Comparison of ENCODE assay signal across 17 cellular contexts in the genomic region with DNA sequence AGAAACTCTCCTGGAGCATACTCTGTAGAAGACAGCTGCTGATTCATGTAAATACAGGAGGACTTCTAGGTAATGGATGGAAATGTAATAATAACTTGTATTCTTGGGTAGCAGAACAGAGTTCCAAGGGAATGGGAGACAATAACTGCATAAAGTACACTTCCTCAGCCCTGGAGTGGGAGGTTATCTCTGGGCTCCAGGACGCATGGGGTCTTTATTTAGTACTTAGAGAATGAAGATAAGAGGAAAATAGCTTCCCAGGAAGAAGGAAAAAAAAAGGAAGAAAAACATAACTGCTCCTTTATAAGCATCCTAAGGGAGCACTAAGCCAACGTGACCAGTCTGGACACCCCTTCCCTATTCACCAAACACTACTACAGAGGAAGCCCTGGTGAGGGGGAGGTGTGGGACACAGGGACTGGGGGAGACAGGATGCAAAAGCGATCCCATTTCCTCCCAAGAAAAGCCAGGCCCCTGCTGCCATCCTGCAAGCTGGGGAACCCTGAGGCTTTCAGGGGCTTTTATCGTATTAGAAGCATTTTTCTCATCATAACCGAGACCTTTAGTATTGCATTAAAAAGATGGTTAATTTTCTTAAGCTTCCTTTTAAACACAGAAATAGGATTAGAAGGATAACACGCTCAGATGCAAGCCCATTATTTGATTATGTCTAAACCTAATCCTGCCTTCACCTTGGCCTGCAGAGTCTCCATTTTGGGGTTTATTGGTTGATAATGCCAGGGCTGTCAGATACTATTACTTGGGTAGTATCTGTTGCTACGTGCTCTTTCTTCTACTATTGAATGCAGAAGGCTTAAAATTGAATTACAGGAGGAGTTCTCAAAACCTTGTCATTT.
DNase-seq lines count a peak whose midpoint lies in the region; ATAC-seq, FAIRE-seq and TF ChIP-seq lines count a peak whose summit lies in the region.
"Had no signal": no experiment of that assay in that cellular context is flagged by ENCODE, and none has a peak within 500 bp of the region (broad histone marks: within the 10 kb centered on the region; RNA-seq: fewer than 3 reads in every experiment).

No MANE protein-coding gene starts in this region.

- POLR2A ChIA-PET in MCF 10A (lab: Yijun Ruan, JAX) = interaction anchor here (0.7 kb wide), 1 partner anchor 12 kb away, joined by 3 read pairs; no protein-coding TSS in a partner anchor

- no peak for TF ChIP-seq POLR2A in breast epithelium (IDR thresholded peaks at IDR 0.05)

- no peaks in the 10 kb centered on the region for H3K9me3 ChIP-seq in breast epithelium
- H3K9me3 ChIP-seq in mammary epithelial cell (replicated peaks; ENCODE audit: insufficient read depth, low read length) = no peaks in the 10 kb centered on the region
- no peaks in the 10 kb centered on the region for H3K9me3 ChIP-seq in colonic mucosa
- H3K9me3 ChIP-seq: MG63 had no signal

- H3K9ac ChIP-seq in mammary epithelial cell (ENCODE audit: insufficient read depth, low read length) = no peak overlapping the region
- H3K9ac ChIP-seq in colonic mucosa (ENCODE audit: low read depth in 2 of 2, low read length in 2 of 2) = no peak overlapping the region
- H3K9ac ChIP-seq: BLaER1 treated with 17β-estradiol and CSF1 and Interleukin-3, amounts not matched to agents 10 nM and 100 nM had no signal

- no peak overlapping the region for H3K4me3 Mint-ChIP-seq in MCF 10A (ENCODE audit: unreplicated experiment)
- peak overlapping the region; percentile 13 for H3K4me3 Mint-ChIP-seq in nephron progenitor cell
- H3K4me3 Mint-ChIP-seq: HFFc6 had no signal

- H3K36me3 ChIP-seq in breast epithelium = peaks cover 2% of the 10 kb centered on the region
- H3K36me3 ChIP-seq in mammary epithelial cell (ENCODE audit: insufficient read depth, low read length) = peaks cover 35% of the 10 kb centered on the region
- H3K36me3 ChIP-seq in colonic mucosa = no peaks in the 10 kb centered on the region
- H3K36me3 ChIP-seq: BLaER1 treated with 17β-estradiol and CSF1 and Interleukin-3, amounts not matched to agents 10 nM and 100 nM had no signal

- TF ChIP-seq CTCF in MCF 10A (IDR thresholded peaks at IDR 0.05; ENCODE audit: unreplicated experiment) = no peak
- no peak for TF ChIP-seq CTCF in breast epithelium (IDR thresholded peaks at IDR 0.05)
- TF ChIP-seq CTCF in D721Med (IDR thresholded peaks at IDR 0.05; ENCODE audit: insufficient read depth, missing control alignments) = no peak
- no peak for TF ChIP-seq CTCF in mammary epithelial cell (conservative IDR thresholded peaks at IDR 0.05 in 1 of 2, IDR thresholded peaks at IDR 0.05 in 1 of 2; ENCODE audit: extremely low read depth in 1 of 2, insufficient read depth in 1 of 2, low read depth in 1 of 2, low read length in 2 of 2)
- TF ChIP-seq CTCF in nephron progenitor cell (IDR thresholded peaks at IDR 0.05) = no peak
- TF ChIP-seq CTCF in colonic mucosa (IDR thresholded peaks at IDR 0.05) = no peak

- dilution Hi-C loops in mammary epithelial cell (cut with HindIII; ENCODE audit: low sequenced_read_pairs) = no loop called here

- H3K36me3 Mint-ChIP-seq in MCF 10A (ENCODE audit: insufficient read depth, unreplicated experiment) (peaks cover 50% of the 10 kb centered on the region), nephron progenitor cell (ENCODE audit: low read depth) (peaks cover 43% of the 10 kb centered on the region)

- no peak for ATAC-seq in HG03442 (IDR thresholded peaks at IDR 0.05; ENCODE audit: unreplicated experiment)
- ATAC-seq: Panc1 had no signal

- CTCF ChIA-PET in MCF 10A (lab: Yijun Ruan, JAX) (interaction anchor here (0.8 kb wide), 1 partner anchor 125 kb away, joined by 3 read pairs; no protein-coding TSS in a partner anchor), mammary epithelial cell (lab: Charles Lee; ENCODE audit: low non-redundant PET) (no interaction called here)

- H3K79me2 ChIP-seq in mammary epithelial cell (ENCODE audit: insufficient read depth, low read length) = peaks cover 96% of the 10 kb centered on the region

- no peak overlapping the region for H3K4me2 ChIP-seq in mammary epithelial cell (ENCODE audit: insufficient read depth, low read depth, low read length)

- no peaks in the 10 kb centered on the region for H3K27me3 Mint-ChIP-seq in MCF 10A (ENCODE audit: insufficient read depth, unreplicated experiment)
- no peaks in the 10 kb centered on the region for H3K27me3 Mint-ChIP-seq in nephron progenitor cell (ENCODE audit: low read depth, poor library complexity)

- no peak overlapping the region for H3K27ac Mint-ChIP-seq in MCF 10A (ENCODE audit: low read depth, unreplicated experiment)
- H3K27ac Mint-ChIP-seq in nephron progenitor cell = peak overlapping the region; percentile 86
- H3K27ac Mint-ChIP-seq: HFFc6 had no signal

- H3K4me1 Mint-ChIP-seq in MCF 10A (ENCODE audit: insufficient read depth, unreplicated experiment) (peaks cover 5% of the 10 kb centered on the region), nephron progenitor cell (peaks cover 47% of the 10 kb centered on the region)

- in situ Hi-C loops in mammary epithelial cell (cut with MboI; ENCODE audit: low sequenced_read_pairs in 2 of 2) = no loop called here

- no peaks in the 10 kb centered on the region for H3K4me1 ChIP-seq in breast epithelium
- no peaks in the 10 kb centered on the region for H3K4me1 ChIP-seq in mammary epithelial cell (ENCODE audit: insufficient read depth, low read length)
- H3K4me1 ChIP-seq in colonic mucosa = no peaks in the 10 kb centered on the region

- DNase-seq in MCF 10A (ENCODE audit: unreplicated experiment) (no peak), breast epithelium (ENCODE audit: low spot score in 2 of 2) (no peak), D721Med (ENCODE audit: insufficient read length, low spot score) (peak; percentile 32), mammary epithelial cell (no peak), nephron progenitor cell (no peak), colonic mucosa (no peak), cerebellar nuclear complex (lab: John Stamatoyannopoulos, UW) (no peak)
- DNase-seq: HFFc6, MG63, NCI-H1092, NCI-H146, NCI-H510A had no signal

- H3K27me3 ChIP-seq in breast epithelium (no peaks in the 10 kb centered on the region), mammary epithelial cell (ENCODE audit: insufficient read depth, low read length) (no peaks in the 10 kb centered on the region), colonic mucosa (no peaks in the 10 kb centered on the region)
- H3K27me3 ChIP-seq: BLaER1 treated with 17β-estradiol and CSF1 and Interleukin-3, amounts not matched to agents 10 nM and 100 nM; MG63 had no signal

- BruUV-seq in MCF 10A (replicated peaks; lab: Mats Ljungman, UMichigan) (TSS peak; percentile 17), mammary epithelial cell (replicated peaks; lab: Mats Ljungman, UMichigan) (TSS peak; percentile 1)

- WGBS in mammary epithelial cell (ENCODE audit: low coverage, missing lambda C conversion rate) = 75% methylated on average over 6 of the region's 7 CpGs

- H3K9me3 Mint-ChIP-seq in MCF 10A (ENCODE audit: unreplicated experiment) (no peaks in the 10 kb centered on the region), nephron progenitor cell (no peaks in the 10 kb centered on the region)
- H3K9me3 Mint-ChIP-seq: HFFc6 had no signal

- intact Hi-C loops in MCF 10A (cut with micrococcal nuclease) (no loop called here), breast epithelium (cut with DNase I; ENCODE audit: low total_unique reads) (no loop called here), mammary epithelial cell (cut with micrococcal nuclease) (no loop called here), colonic mucosa (cut with DNase I) (no loop called here)

- peak; percentile 63 for FAIRE-seq in D721Med (lab: Jason Lieb, UNC)
- FAIRE-seq: A204.1, H1 had no signal

- H4K20me1 ChIP-seq in mammary epithelial cell (ENCODE audit: insufficient read depth, low read length) = no peaks in the 10 kb centered on the region
- H4K20me1 ChIP-seq: BLaER1 treated with 17β-estradiol and CSF1 and Interleukin-3, amounts not matched to agents 10 nM and 100 nM had no signal

- H3K27ac ChIP-seq in breast epithelium (peak overlapping the region in 1 of 2 donors; percentile 64), mammary epithelial cell (ENCODE audit: insufficient read depth, low read depth, low read length) (no peak overlapping the region), colonic mucosa (no peak overlapping the region)
- H3K27ac ChIP-seq: BLaER1 treated with 17β-estradiol and CSF1 and Interleukin-3, amounts not matched to agents 10 nM and 100 nM had no signal

- H3K4me3 ChIP-seq in breast epithelium = no peak overlapping the region
- H3K4me3 ChIP-seq in mammary epithelial cell (replicated peaks in 1 of 3; ENCODE audit: insufficient read depth in 1 of 3, low read depth in 2 of 3, low read length in 3 of 3) = no peak overlapping the region
- H3K4me3 ChIP-seq in colonic mucosa = no peak overlapping the region
- H3K4me3 ChIP-seq: BLaER1 treated with 17β-estradiol and CSF1 and Interleukin-3, amounts not matched to agents 10 nM and 100 nM; MG63 had no signal

- H2AFZ ChIP-seq in mammary epithelial cell (ENCODE audit: low read depth, low read length) = no peak overlapping the region
